2 cellular contexts compared by ENCODE assay signal in genomic region chr3:66303556-66303955, GRCh38.
TF ChIP-seq lines count a peak whose summit lies in the region.

No MANE protein-coding gene starts in this region.

TF ChIP-seq in HepG2, 621 proteins besides CTCF, POLR2A, EP300 and RAD21 (continued from another document):
- TF ChIP-seq SALL1 (CRISPR knock-in tag; IDR thresholded peaks at IDR 0.05) = no peak
- TF ChIP-seq ZMYM3 (CRISPR knock-in tag; IDR thresholded peaks at IDR 0.05) = no peak
- no peak for TF ChIP-seq ZNF235 (CRISPR knock-in tag; IDR thresholded peaks at IDR 0.05; ENCODE audit: borderline replicate concordance)
- no peak for TF ChIP-seq HNF1A (IDR thresholded peaks at IDR 0.05; ENCODE audit: low read depth)
- no peak for TF ChIP-seq HNF1A (CRISPR knock-in tag; IDR thresholded peaks at IDR 0.05; ENCODE audit: borderline replicate concordance)
- no peak for TF ChIP-seq IRX3 (CRISPR knock-in tag; IDR thresholded peaks at IDR 0.05; ENCODE audit: borderline replicate concordance, low read depth)

TF ChIP-seq in SK-N-SH treated with all-trans-retinoic acid at 6 μM for 48 hours, 23 proteins besides CTCF, POLR2A, EP300 and RAD21 (continued from another document):
- no peak for TF ChIP-seq CREB5 (CRISPR knock-in tag; IDR thresholded peaks at IDR 0.05; ENCODE audit: low read depth)
- TF ChIP-seq ZNF8 (CRISPR knock-in tag; IDR thresholded peaks at IDR 0.05) = no peak
- no peak for TF ChIP-seq ARNTL (CRISPR knock-in tag; IDR thresholded peaks at IDR 0.05; ENCODE audit: borderline replicate concordance, low read depth)
- no peak for TF ChIP-seq POU6F1 (CRISPR knock-in tag; IDR thresholded peaks at IDR 0.05; ENCODE audit: borderline replicate concordance, low read depth)
- no peak for TF ChIP-seq ESRRG (CRISPR knock-in tag; IDR thresholded peaks at IDR 0.05)
- no peak for TF ChIP-seq BACH2 (CRISPR knock-in tag; IDR thresholded peaks at IDR 0.05; ENCODE audit: borderline replicate concordance)
- TF ChIP-seq ZC3H10 (CRISPR knock-in tag; IDR thresholded peaks at IDR 0.05) = no peak
